1 cellular context compared by ENCODE assay signal in genomic region chr2:85890522-85891176, GRCh38.
TF ChIP-seq lines count a peak whose summit lies in the region.

No MANE protein-coding gene starts in this region.

TF ChIP-seq in K562, 482 proteins besides CTCF, POLR2A, EP300 and RAD21 (continued from another document and continues in another):
- TF ChIP-seq ZBTB40 (IDR thresholded peaks at IDR 0.05) (no peak), ZBTB40 (CRISPR knock-in tag; IDR thresholded peaks at IDR 0.05) (no peak), ZNF184 (CRISPR knock-in tag; IDR thresholded peaks at IDR 0.05) (no peak), IRF9 (tag; IDR thresholded peaks at IDR 0.05) (no peak), KAT8 (IDR thresholded peaks at IDR 0.05; ENCODE audit: low read depth) (no peak), SRSF1 (IDR thresholded peaks at IDR 0.05; ENCODE audit: low read depth, low read length) (no peak), ZNF507 (tag; conservative IDR thresholded peaks at IDR 0.05) (no peak), LEF1 (IDR thresholded peaks at IDR 0.05) (no peak; the same call in 1 of the 2 replicates), ZNF143 (CRISPR knock-in tag; IDR thresholded peaks at IDR 0.05) (no peak), GATAD2B (IDR thresholded peaks at IDR 0.05; ENCODE audit: borderline replicate concordance) (no peak), ZNF436 (CRISPR knock-in tag; IDR thresholded peaks at IDR 0.05) (no peak), KAT2B (IDR thresholded peaks at IDR 0.05; ENCODE audit: low read depth, low read length) (no peak), ZNF324 (CRISPR knock-in tag; IDR thresholded peaks at IDR 0.05) (no peak), SMARCE1 (IDR thresholded peaks at IDR 0.05) (peak; percentile 67; the same call in 1 of the 2 replicates), CCNT2 (IDR thresholded peaks at IDR 0.05; ENCODE audit: borderline replicate concordance, extremely low read depth, insufficient read length, low read depth, low read length) (peak; percentile 26), HDAC1 (IDR thresholded peaks at IDR 0.05) (peak in 1 of 2 experiments; percentile 72; a peak in 2 of 4 replicates), ZNF197 (CRISPR knock-in tag; IDR thresholded peaks at IDR 0.05; ENCODE audit: low read depth) (0 out of 2 replicates have a peak, but pooled peaks have one; percentile 57), BRD9 (IDR thresholded peaks at IDR 0.05; ENCODE audit: low read depth, partially characterized antibody) (no peak), SP1 (CRISPR knock-in tag; IDR thresholded peaks at IDR 0.05) (no peak), FOXJ3 (CRISPR knock-in tag; IDR thresholded peaks at IDR 0.05) (no peak), HSF4 (CRISPR knock-in tag; IDR thresholded peaks at IDR 0.05; ENCODE audit: borderline replicate concordance) (peak; percentile 82; the same call in 1 of the 2 replicates), GTF2F1 (IDR thresholded peaks at IDR 0.05; ENCODE audit: low read depth, low read length) (no peak), NR0B1 (IDR thresholded peaks at IDR 0.05; ENCODE audit: partially characterized antibody) (no peak), FUS (optimal IDR thresholded peaks at IDR 0.05; ENCODE audit: low read depth, low read length) (no peak), ATF3 (IDR thresholded peaks at IDR 0.05) (no peak), ATF3 (CRISPR knock-in tag; conservative IDR thresholded peaks at IDR 0.05) (no peak), TFAM (CRISPR knock-in tag; conservative IDR thresholded peaks at IDR 0.05) (no peak), SMARCA4 (IDR thresholded peaks at IDR 0.05) (peak; percentile 78), DIDO1 (tag; IDR thresholded peaks at IDR 0.05; ENCODE audit: low read depth) (no peak), SPI1 (IDR thresholded peaks at IDR 0.05; ENCODE audit: borderline replicate concordance, low read depth, low read length) (no peak), JUND (IDR thresholded peaks at IDR 0.05; ENCODE audit: borderline replicate concordance, low read depth, low read length) (no peak), JUND (tag; IDR thresholded peaks at IDR 0.05; ENCODE audit: borderline replicate concordance, low read depth, low read length) (peak; percentile 43; the same call in 1 of the 3 replicates), ZNF24 (IDR thresholded peaks at IDR 0.05) (no peak; the same call in 1 of the 2 replicates), ATF4 (CRISPR knock-in tag; IDR thresholded peaks at IDR 0.05) (peak; percentile 76), XRCC5 (IDR thresholded peaks at IDR 0.05; ENCODE audit: low read depth, low read length) (no peak), CCAR2 (IDR thresholded peaks at IDR 0.05; ENCODE audit: low read depth, low read length) (no peak), ZNF695 (CRISPR knock-in tag; IDR thresholded peaks at IDR 0.05) (no peak), ZNF785 (CRISPR knock-in tag; IDR thresholded peaks at IDR 0.05) (no peak), ZBTB49 (CRISPR knock-in tag; IDR thresholded peaks at IDR 0.05; ENCODE audit: borderline replicate concordance) (no peak), EGR1 (conservative IDR thresholded peaks at IDR 0.05) (no peak), ADNP (tag; IDR thresholded peaks at IDR 0.05) (no peak), ZNF174 (CRISPR knock-in tag; IDR thresholded peaks at IDR 0.05) (no peak), ETV6 (IDR thresholded peaks at IDR 0.05; ENCODE audit: borderline replicate concordance in 1 of 2, low read depth in 2 of 2, low read length in 1 of 2) (no peak), ETV6 (CRISPR knock-in tag; IDR thresholded peaks at IDR 0.05; ENCODE audit: borderline replicate concordance) (no peak), ZNF76 (CRISPR knock-in tag; IDR thresholded peaks at IDR 0.05; ENCODE audit: borderline replicate concordance) (no peak), NFIX (CRISPR knock-in tag; IDR thresholded peaks at IDR 0.05; ENCODE audit: low read depth) (no peak), POLR2G (IDR thresholded peaks at IDR 0.05; ENCODE audit: low read depth, low read length) (no peak), ZHX1 (conservative IDR thresholded peaks at IDR 0.05; ENCODE audit: low read length) (no peak), NFIC (IDR thresholded peaks at IDR 0.05) (0 out of 2 replicates have a peak, but pooled peaks have one; percentile 21), PPARD (CRISPR knock-in tag; IDR thresholded peaks at IDR 0.05) (no peak), ZNF146 (CRISPR knock-in tag; IDR thresholded peaks at IDR 0.05; ENCODE audit: unreplicated experiment) (no peak), LARP7 (IDR thresholded peaks at IDR 0.05) (no peak), CHD1 (IDR thresholded peaks at IDR 0.05; ENCODE audit: low read length) (no peak), ETV1 (tag; conservative IDR thresholded peaks at IDR 0.05; ENCODE audit: low read depth) (no peak)
